ENCODE assay signal across 8 cellular contexts in genomic region chr2:69305712-69306611, GRCh38.
A peak's percentile ranks its signal among the peaks of the same experiment; 100 is the strongest.
DNase-seq lines count a peak whose midpoint lies in the region; ATAC-seq, FAIRE-seq and TF ChIP-seq lines count a peak whose summit lies in the region.

No MANE protein-coding gene starts in this region.

- no peaks in the 10 kb centered on the region for H3K9me3 ChIP-seq in astrocyte (ENCODE audit: insufficient read depth, low read depth, low read length)
- H3K9me3 ChIP-seq in left lung = peaks cover 0 to 6% of the 10 kb centered on the region in 2 donors
- H3K9me3 ChIP-seq in thyroid gland = no peaks in the 10 kb centered on the region

- H3K4me3 ChIP-seq in astrocyte (ENCODE audit: insufficient read depth, low read depth, low read length) (peak overlapping the region; percentile 66), left lung (peak overlapping the region; percentile 55 to 61), thyroid gland (replicated peaks in 1 of 3) (peak overlapping the region; percentile 35 to 71 (median 57))

- CTCF ChIA-PET in activated CD4-positive, alpha-beta T cell treated with anti-CD3 and anti-CD28 coated beads for 36 hours (lab: Charles Lee) = interaction anchor here (0.5 to 3.9 kb wide), 23 partner anchors 11 to 1608 kb away, joined by 3 to 18 read pairs (median 3); no protein-coding TSS in a partner anchor

- H3K4me1 Mint-ChIP-seq in activated CD4-positive, alpha-beta T cell treated with anti-CD3 and anti-CD28 coated beads for 36 hours = peaks cover 14% of the 10 kb centered on the region
- H3K4me1 Mint-ChIP-seq in astrocyte (ENCODE audit: low read depth, unreplicated experiment) = peaks cover 3% of the 10 kb centered on the region

- TF ChIP-seq POLR2A in thyroid gland (IDR thresholded peaks at IDR 0.05) = no peak

- no peak for ATAC-seq in activated CD4-positive, alpha-beta T cell treated with anti-CD3 and anti-CD28 coated beads for 36 hours
- ATAC-seq in left lung = peak; percentile 3
- ATAC-seq in GM19023 (IDR thresholded peaks at IDR 0.05; ENCODE audit: unreplicated experiment) = no peak

- intact Hi-C loops in activated CD4-positive, alpha-beta T cell treated with anti-CD3 and anti-CD28 coated beads for 36 hours (cut with DNase I, micrococcal nuclease) = loop anchor here (2.0 to 5.0 kb wide), 3 partner anchors 294 to 843 kb away; partner anchors contain the start of gene ANTXR1 (in 1 of the 2)
- intact Hi-C loops in left lung (cut with DNase I) (loop anchor here in 1 of 2 donors (5.0 to 10.0 kb wide), 2 partner anchors 284 to 361 kb away; no protein-coding TSS in a partner anchor), thyroid gland (cut with DNase I) (loop anchor here (5.0 to 10.0 kb wide), 3 partner anchors 141 to 294 kb away; partner anchors contain the start of gene ANTXR1)

- H3K36me3 Mint-ChIP-seq in activated CD4-positive, alpha-beta T cell treated with anti-CD3 and anti-CD28 coated beads for 36 hours (ENCODE audit: low read depth) = no peaks in the 10 kb centered on the region
- H3K36me3 Mint-ChIP-seq in astrocyte (ENCODE audit: low read depth, unreplicated experiment) = no peaks in the 10 kb centered on the region

- no peak for FAIRE-seq in astrocyte (lab: Jason Lieb, UNC)
- FAIRE-seq in frontal cortex (lab: Jason Lieb, UNC) = no peak

- WGBS in thyroid gland, 2 donors = 37 to 45% methylated on average over 24 to 31 of the region's 32 CpGs

- peaks cover 23% of the 10 kb centered on the region for H3K4me1 ChIP-seq in astrocyte (ENCODE audit: insufficient read depth, low read length)
- H3K4me1 ChIP-seq in left lung = peaks cover 21 to 42% of the 10 kb centered on the region in 2 donors
- peaks cover 15 to 38% of the 10 kb centered on the region in 2 donors for H3K4me1 ChIP-seq in thyroid gland

- H3K27me3 Mint-ChIP-seq in activated CD4-positive, alpha-beta T cell treated with anti-CD3 and anti-CD28 coated beads for 36 hours = peaks cover 15% of the 10 kb centered on the region
- H3K27me3 Mint-ChIP-seq in astrocyte (ENCODE audit: low read depth, unreplicated experiment) = peaks cover 2% of the 10 kb centered on the region

- TF ChIP-seq CTCF in astrocyte (IDR thresholded peaks at IDR 0.05; ENCODE audit: insufficient read depth, low read depth, low read length) = no peak
- TF ChIP-seq CTCF in left lung (IDR thresholded peaks at IDR 0.05) = no peak
- TF ChIP-seq CTCF in thyroid gland (IDR thresholded peaks at IDR 0.05) = no peak

- peak overlapping the region; percentile 54 for H2AFZ ChIP-seq in astrocyte (ENCODE audit: low read depth, low read length)

- POLR2A ChIA-PET in activated CD4-positive, alpha-beta T cell treated with anti-CD3 and anti-CD28 coated beads for 36 hours (lab: Charles Lee) = interaction anchor here (0.7 kb wide), 2 partner anchors 281 to 496 kb away, joined by 3 read pairs; no protein-coding TSS in a partner anchor

- no peaks in the 10 kb centered on the region for H3K9me3 Mint-ChIP-seq in activated CD4-positive, alpha-beta T cell treated with anti-CD3 and anti-CD28 coated beads for 36 hours (ENCODE audit: low read depth)
- peaks cover 5% of the 10 kb centered on the region for H3K9me3 Mint-ChIP-seq in astrocyte (ENCODE audit: unreplicated experiment)

- H3K9ac ChIP-seq in astrocyte (ENCODE audit: low read length) = peak overlapping the region; percentile 84

- peak overlapping the region; percentile 97 for H3K4me2 ChIP-seq in astrocyte (ENCODE audit: low read length)

- peak overlapping the region; percentile 42 for H3K4me3 Mint-ChIP-seq in activated CD4-positive, alpha-beta T cell treated with anti-CD3 and anti-CD28 coated beads for 36 hours
- H3K4me3 Mint-ChIP-seq in astrocyte (ENCODE audit: unreplicated experiment) = no peak overlapping the region

- H3K27ac ChIP-seq in astrocyte (ENCODE audit: low read depth, low read length) (no peak overlapping the region), left lung (peak overlapping the region; percentile 66 to 83), thyroid gland (peak overlapping the region; percentile 42 to 55 (median 46))

- DNase-seq in activated CD4-positive, alpha-beta T cell treated with anti-CD3 and anti-CD28 coated beads for 36 hours = no peak
- DNase-seq in activated CD4-positive, alpha-beta T cell treated with anti-CD3 and anti-CD28 coated beads, Interleukin-2, amount 50 U/mL, for 4 hours = no peak
- DNase-seq in astrocyte (ENCODE audit: low read depth) = no peak
- DNase-seq in left lung = peak in 1 of 2 donors; percentile 79
- peak in 1 of 2 donors; percentile 22 for DNase-seq in thyroid gland
- DNase-seq in NCI-H226 = no peak
- no peak for DNase-seq in frontal cortex (ENCODE audit: low spot score in 2 of 2)

- no peak overlapping the region for H3K27ac Mint-ChIP-seq in activated CD4-positive, alpha-beta T cell treated with anti-CD3 and anti-CD28 coated beads for 36 hours
- no peak overlapping the region for H3K27ac Mint-ChIP-seq in astrocyte (ENCODE audit: unreplicated experiment)

- no peaks in the 10 kb centered on the region for H3K79me2 ChIP-seq in astrocyte (ENCODE audit: insufficient read depth, low read length)

- H3K27me3 ChIP-seq in astrocyte (ENCODE audit: insufficient read depth, low read length) (no peaks in the 10 kb centered on the region), left lung (peaks cover 0 to 23% of the 10 kb centered on the region in 2 donors), thyroid gland (no peaks in the 10 kb centered on the region)

- H4K20me1 ChIP-seq in astrocyte (ENCODE audit: insufficient read depth, low read length) = no peaks in the 10 kb centered on the region

- H3K36me3 ChIP-seq in astrocyte (ENCODE audit: insufficient read depth, low read length) = no peaks in the 10 kb centered on the region
- no peaks in the 10 kb centered on the region for H3K36me3 ChIP-seq in left lung
- H3K36me3 ChIP-seq in thyroid gland = no peaks in the 10 kb centered on the region
